In genomic region chr10:109633846-109634245, GRCh38 we compare ENCODE assay signal across 1 cellular context.
TF ChIP-seq lines count a peak whose summit lies in the region.

No MANE protein-coding gene starts in this region.

TF ChIP-seq in GM23338, 12 proteins besides CTCF, POLR2A, EP300 and RAD21 (continued from another document):
- TF ChIP-seq ZNF462 (CRISPR knock-in tag; IDR thresholded peaks at IDR 0.05) = no peak
- TF ChIP-seq EZH2 (IDR thresholded peaks at IDR 0.05; ENCODE audit: low read depth, unreplicated experiment) = no peak
- TF ChIP-seq NANOG (IDR thresholded peaks at IDR 0.05; ENCODE audit: borderline replicate concordance) = no peak
- no peak for TF ChIP-seq STAT1 (IDR thresholded peaks at IDR 0.05; ENCODE audit: unreplicated experiment)
- no peak for TF ChIP-seq ETS1 (IDR thresholded peaks at IDR 0.05)
- no peak for TF ChIP-seq EZH2phosphoT487 (IDR thresholded peaks at IDR 0.05; ENCODE audit: unreplicated experiment)
- no peak for TF ChIP-seq CREB1 (CRISPR knock-in tag; IDR thresholded peaks at IDR 0.05; ENCODE audit: low read depth)
- no peak for TF ChIP-seq ZNF331 (CRISPR knock-in tag; IDR thresholded peaks at IDR 0.05; ENCODE audit: low read depth)
- no peak for TF ChIP-seq POLR2AphosphoS5 (IDR thresholded peaks at IDR 0.05; ENCODE audit: low read depth)
- TF ChIP-seq JUNB (IDR thresholded peaks at IDR 0.05; ENCODE audit: unreplicated experiment) = no peak
- TF ChIP-seq, protein P1, sequence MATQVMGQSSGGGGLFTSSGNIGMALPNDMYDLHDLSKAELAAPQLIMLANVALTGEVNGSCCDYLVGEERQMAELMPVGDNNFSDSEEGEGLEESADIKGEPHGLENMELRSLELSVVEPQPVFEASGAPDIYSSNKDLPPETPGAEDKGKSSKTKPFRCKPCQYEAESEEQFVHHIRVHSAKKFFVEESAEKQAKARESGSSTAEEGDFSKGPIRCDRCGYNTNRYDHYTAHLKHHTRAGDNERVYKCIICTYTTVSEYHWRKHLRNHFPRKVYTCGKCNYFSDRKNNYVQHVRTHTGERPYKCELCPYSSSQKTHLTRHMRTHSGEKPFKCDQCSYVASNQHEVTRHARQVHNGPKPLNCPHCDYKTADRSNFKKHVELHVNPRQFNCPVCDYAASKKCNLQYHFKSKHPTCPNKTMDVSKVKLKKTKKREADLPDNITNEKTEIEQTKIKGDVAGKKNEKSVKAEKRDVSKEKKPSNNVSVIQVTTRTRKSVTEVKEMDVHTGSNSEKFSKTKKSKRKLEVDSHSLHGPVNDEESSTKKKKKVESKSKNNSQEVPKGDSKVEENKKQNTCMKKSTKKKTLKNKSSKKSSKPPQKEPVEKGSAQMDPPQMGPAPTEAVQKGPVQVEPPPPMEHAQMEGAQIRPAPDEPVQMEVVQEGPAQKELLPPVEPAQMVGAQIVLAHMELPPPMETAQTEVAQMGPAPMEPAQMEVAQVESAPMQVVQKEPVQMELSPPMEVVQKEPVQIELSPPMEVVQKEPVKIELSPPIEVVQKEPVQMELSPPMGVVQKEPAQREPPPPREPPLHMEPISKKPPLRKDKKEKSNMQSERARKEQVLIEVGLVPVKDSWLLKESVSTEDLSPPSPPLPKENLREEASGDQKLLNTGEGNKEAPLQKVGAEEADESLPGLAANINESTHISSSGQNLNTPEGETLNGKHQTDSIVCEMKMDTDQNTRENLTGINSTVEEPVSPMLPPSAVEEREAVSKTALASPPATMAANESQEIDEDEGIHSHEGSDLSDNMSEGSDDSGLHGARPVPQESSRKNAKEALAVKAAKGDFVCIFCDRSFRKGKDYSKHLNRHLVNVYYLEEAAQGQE (IDR thresholded peaks at IDR 0.05; ENCODE audit: unreplicated experiment) = no peak
TF ChIP-seq in GM23338: peak in this region for 0.
